In genomic region chr2:74863802-74864248, GRCh38 we compare ENCODE assay signal across 17 cellular contexts. TPM values are rescaled to one million over a fixed set of nuclear protein-coding genes. Genes with fewer than 3 reads are reported as not detected.
DNase-seq lines count a peak whose midpoint lies in the region; ATAC-seq and TF ChIP-seq lines count a peak whose summit lies in the region.
"Had no signal": no experiment of that assay in that cellular context is flagged by ENCODE, and none has a peak within 500 bp of the region (broad histone marks: within the 10 kb centered on the region; RNA-seq: fewer than 3 reads in every experiment).

No MANE protein-coding gene starts in this region.

- H3K27ac Mint-ChIP-seq in activated CD8-positive, alpha-beta T cell treated with anti-CD3 and anti-CD28 coated beads for 36 hours: no peak overlapping the region

- H2AFZ ChIP-seq in hepatocyte: no peak overlapping the region

- H3K9me3 ChIP-seq in hepatocyte (ENCODE audit: low read depth) (no peaks in the 10 kb centered on the region), stomach (no peaks in the 10 kb centered on the region)
- H3K9me3 ChIP-seq: sigmoid colon, tibial nerve had no signal

- H3K4me2 ChIP-seq in hepatocyte: no peak overlapping the region

- DNase-seq in LoVo (ENCODE audit: low spot score) (peak; percentile 28), hepatocyte (ENCODE audit: low spot score) (peak; percentile 43), stomach (no peak), Ammon's horn (ENCODE audit: low spot score) (no peak)
- no peak for DNase-seq in activated CD8-positive, alpha-beta T cell treated with anti-CD3 and anti-CD28 coated beads for 36 hours
- DNase-seq: activated CD4-positive, alpha-beta T cell treated with anti-CD3 and anti-CD28 coated beads for 48 hours; activated CD8-positive, alpha-beta memory T cell treated with anti-CD3 and anti-CD28 coated beads, Interleukin-2, amount 50 U/mL, for 48 hours; activated naive CD4-positive, alpha-beta T cell treated with Interleukin-2 at 50 U/mL for 16 hours; cortex of kidney; DND-41; midbrain; NCI-H1694 treated with DMSO at 0.1 percent for 48 hours; NCI-H446; sigmoid colon had no signal

- H3K9me3 Mint-ChIP-seq in activated CD8-positive, alpha-beta T cell treated with anti-CD3 and anti-CD28 coated beads for 36 hours: no peaks in the 10 kb centered on the region

- POLR2A ChIA-PET in activated CD8-positive, alpha-beta T cell treated with anti-CD3 and anti-CD28 coated beads for 36 hours (lab: Charles Lee): no interaction called here

- intact Hi-C loops in stomach (cut with DNase I; ENCODE audit: low total_unique reads): no loop called here
- intact Hi-C loops in activated CD8-positive, alpha-beta T cell treated with anti-CD3 and anti-CD28 coated beads for 36 hours (cut with micrococcal nuclease): no loop called here

- no peak for TF ChIP-seq POLR2A in stomach (IDR thresholded peaks at IDR 0.05)

- H3K27ac ChIP-seq in hepatocyte (no peak overlapping the region), stomach (peak overlapping the region in 4 of 5 donors; percentile 51 to 68 (median 67))
- H3K27ac ChIP-seq: sigmoid colon had no signal

- H4K20me1 ChIP-seq in hepatocyte (ENCODE audit: insufficient read depth, poor library complexity, severe bottlenecking): no peaks in the 10 kb centered on the region

- H3K36me3 ChIP-seq in hepatocyte (replicated peaks; ENCODE audit: insufficient read depth, low read depth): no peaks in the 10 kb centered on the region
- no peaks in the 10 kb centered on the region for H3K36me3 ChIP-seq in stomach
- H3K36me3 ChIP-seq: sigmoid colon, tibial nerve had no signal

- peaks cover 19% of the 10 kb centered on the region for H3K4me1 Mint-ChIP-seq in activated CD8-positive, alpha-beta T cell treated with anti-CD3 and anti-CD28 coated beads for 36 hours (ENCODE audit: low read depth)

- TF ChIP-seq CTCF in hepatocyte (IDR thresholded peaks at IDR 0.05; ENCODE audit: poor library complexity) (no peak), stomach (IDR thresholded peaks at IDR 0.05) (no peak)
- TF ChIP-seq CTCF in activated CD8-positive, alpha-beta T cell treated with anti-CD3 and anti-CD28 coated beads for 36 hours (IDR thresholded peaks at IDR 0.05): no peak

- WGBS in hepatocyte (ENCODE audit: low lambda C conversion rate, missing lambda C conversion rate): 71% methylated on average over 3 of the region's 3 CpGs
- WGBS in stomach, 5 donors: 47 to 76% (median 59%) methylated on average over 3 of the region's 3 CpGs

- H3K9me2 ChIP-seq in hepatocyte (replicated peaks; ENCODE audit: insufficient read depth): no peaks in the 10 kb centered on the region

- peaks cover 11% of the 10 kb centered on the region for H3K79me2 ChIP-seq in hepatocyte

- no peaks in the 10 kb centered on the region for H3K27me3 Mint-ChIP-seq in activated CD8-positive, alpha-beta T cell treated with anti-CD3 and anti-CD28 coated beads for 36 hours

- H3K4me1 ChIP-seq in hepatocyte (ENCODE audit: insufficient read depth): peaks cover 16% of the 10 kb centered on the region
- H3K4me1 ChIP-seq in stomach: peaks cover 49 to 88% (median 54%) of the 10 kb centered on the region in 4 donors
- H3K4me1 ChIP-seq: tibial nerve had no signal

- H3K4me3 ChIP-seq in hepatocyte: no peak overlapping the region
- H3K4me3 ChIP-seq in stomach: no peak overlapping the region
- H3K4me3 ChIP-seq: sigmoid colon, tibial nerve had no signal

- peaks cover 69% of the 10 kb centered on the region for H3K36me3 Mint-ChIP-seq in activated CD8-positive, alpha-beta T cell treated with anti-CD3 and anti-CD28 coated beads for 36 hours (ENCODE audit: low read depth)

- CTCF ChIA-PET in activated CD8-positive, alpha-beta T cell treated with anti-CD3 and anti-CD28 coated beads for 36 hours (lab: Charles Lee): no interaction called here

- H3K27me3 ChIP-seq in hepatocyte: no peaks in the 10 kb centered on the region
- no peaks in the 10 kb centered on the region for H3K27me3 ChIP-seq in stomach
- H3K27me3 ChIP-seq: sigmoid colon, tibial nerve had no signal

- no peak for TF ChIP-seq EP300 in stomach (IDR thresholded peaks at IDR 0.05)

- peak; percentile 78 for ATAC-seq in GM19324 (IDR thresholded peaks at IDR 0.05; ENCODE audit: low FRiP score, unreplicated experiment)
- no peak for ATAC-seq in activated CD8-positive, alpha-beta T cell treated with anti-CD3 and anti-CD28 coated beads for 36 hours
- no peak for ATAC-seq in GM21515 (IDR thresholded peaks at IDR 0.05; ENCODE audit: unreplicated experiment)

- no peak overlapping the region for H3K4me3 Mint-ChIP-seq in activated CD8-positive, alpha-beta T cell treated with anti-CD3 and anti-CD28 coated beads for 36 hours

RNA-seq across cellular contexts. Expression of gene HK2, which starts 29.9 kb away (rescaled TPM):
- total RNA-seq in hepatocyte: 25.6 and 37.3 TPM in 2 replicates
- 21.1 and 25.4 TPM in 2 replicates for polyA plus RNA-seq in hepatocyte
- total RNA-seq in stomach: 10 to 100 TPM in 4 of 5 donors, 1 to 10 TPM in 1; 5.8 to 45.2 (median 19.7) TPM
- polyA plus RNA-seq in stomach: 10 to 100 TPM in 1 of 3 donors, 1 to 10 TPM in 2; 4.8 to 14.4 (median 6.6) TPM
- 100 to 1,000 TPM; 121 to 124 TPM for total RNA-seq in activated CD8-positive, alpha-beta T cell treated with anti-CD3 and anti-CD28 coated beads for 36 hours

Comparison
In these comparisons a context has a peak if more than half of its experiments do, and no peak if none do; other contexts are left out.
1. DNase-seq: peak in LoVo (single experiment) and hepatocyte (single experiment); none in stomach (single experiment), Ammon's horn (single experiment) and activated CD8-positive, alpha-beta T cell treated with anti-CD3 and anti-CD28 coated beads for 36 hours (single experiment).